15 cellular contexts compared by ENCODE assay signal in genomic region chr1:107459204-107459904, GRCh38.
A peak's percentile ranks its signal among the peaks of the same experiment; 100 is the strongest.
DNase-seq lines count a peak whose midpoint lies in the region; ATAC-seq and TF ChIP-seq lines count a peak whose summit lies in the region.
"Had no signal": no experiment of that assay in that cellular context is flagged by ENCODE, and none has a peak within 500 bp of the region (broad histone marks: within the 10 kb centered on the region; RNA-seq: fewer than 3 reads in every experiment).

No MANE protein-coding gene starts in this region.

- H3K27me3 Mint-ChIP-seq in activated B cell treated with CpG ODN at 0.5 μM for 24 hours = no peaks in the 10 kb centered on the region
- H3K27me3 Mint-ChIP-seq in activated naive CD4-positive, alpha-beta T cell treated with anti-CD3 and anti-CD28 coated beads for 36 hours (ENCODE audit: low read depth) = peaks cover 6% of the 10 kb centered on the region

- peaks cover 37% of the 10 kb centered on the region for H3K4me1 Mint-ChIP-seq in activated B cell treated with CpG ODN at 0.5 μM for 24 hours
- H3K4me1 Mint-ChIP-seq in activated naive CD4-positive, alpha-beta T cell treated with anti-CD3 and anti-CD28 coated beads for 36 hours (ENCODE audit: low read depth) = no peaks in the 10 kb centered on the region

- CTCF ChIA-PET in activated B cell treated with CpG ODN at 0.5 μM for 24 hours (lab: Charles Lee) = interaction anchor here (0.5 to 2.6 kb wide), 7 partner anchors 19 to 1132 kb away, joined by 3 to 15 read pairs (median 5); no protein-coding TSS in a partner anchor
- CTCF ChIA-PET in activated naive CD4-positive, alpha-beta T cell treated with anti-CD3 and anti-CD28 coated beads for 36 hours (lab: Charles Lee) = interaction anchor here (0.6 kb wide), 1 partner anchor 70 kb away, joined by 4 read pairs; no protein-coding TSS in a partner anchor

- ATAC-seq in GM18909 (IDR thresholded peaks at IDR 0.05; ENCODE audit: poor library complexity, unreplicated experiment) = peak; percentile 48
- ATAC-seq in GM21529 (IDR thresholded peaks at IDR 0.05; ENCODE audit: unreplicated experiment) = peak; percentile 75
- peak; percentile 78 for ATAC-seq in HG03025 (IDR thresholded peaks at IDR 0.05; ENCODE audit: low FRiP score, unreplicated experiment)
- ATAC-seq in activated B cell treated with CpG ODN at 0.5 μM for 24 hours (ENCODE audit: low read depth) = no peak
- ATAC-seq: gastroesophageal sphincter had no signal

- peak overlapping the region; percentile 1 for H3K4me3 Mint-ChIP-seq in activated B cell treated with CpG ODN at 0.5 μM for 24 hours
- H3K4me3 Mint-ChIP-seq in activated naive CD4-positive, alpha-beta T cell treated with anti-CD3 and anti-CD28 coated beads for 36 hours = no peak overlapping the region
- H3K4me3 Mint-ChIP-seq: activated naive CD8-positive, alpha-beta T cell had no signal

- POLR2A ChIA-PET in activated B cell treated with CpG ODN at 0.5 μM for 24 hours (lab: Charles Lee) = interaction anchor here (0.7 to 1.0 kb wide), 3 partner anchors 10 to 134 kb away, joined by 3 read pairs; no protein-coding TSS in a partner anchor

- no peaks in the 10 kb centered on the region for H3K9me3 Mint-ChIP-seq in activated B cell treated with CpG ODN at 0.5 μM for 24 hours
- no peaks in the 10 kb centered on the region for H3K9me3 Mint-ChIP-seq in activated naive CD4-positive, alpha-beta T cell treated with anti-CD3 and anti-CD28 coated beads for 36 hours

- no peak for TF ChIP-seq CTCF in activated B cell treated with CpG ODN at 0.5 μM for 24 hours (IDR thresholded peaks at IDR 0.05)

- H3K27ac Mint-ChIP-seq in activated B cell treated with CpG ODN at 0.5 μM for 24 hours = no peak overlapping the region
- H3K27ac Mint-ChIP-seq in activated naive CD4-positive, alpha-beta T cell treated with anti-CD3 and anti-CD28 coated beads for 36 hours = no peak overlapping the region
- H3K27ac Mint-ChIP-seq: activated naive CD8-positive, alpha-beta T cell had no signal

- no peaks in the 10 kb centered on the region for H3K36me3 Mint-ChIP-seq in activated B cell treated with CpG ODN at 0.5 μM for 24 hours (ENCODE audit: low read depth)
- H3K36me3 Mint-ChIP-seq in activated naive CD4-positive, alpha-beta T cell treated with anti-CD3 and anti-CD28 coated beads for 36 hours (ENCODE audit: low read depth) = no peaks in the 10 kb centered on the region
- H3K36me3 Mint-ChIP-seq: activated naive CD8-positive, alpha-beta T cell had no signal

- DNase-seq in activated B cell treated with CpG ODN at 0.5 μM for 24 hours (no peak), GOT3 (lab: John Stamatoyannopoulos, UW) (no peak), cardiac septum (ENCODE audit: low spot score) (no peak), SHP77 treated with DMSO at 0.1 percent for 48 hours (lab: John Stamatoyannopoulos, UW) (no peak)
- no peak for DNase-seq in activated naive CD4-positive, alpha-beta T cell treated with anti-CD3 and anti-CD28 coated beads for 36 hours
- DNase-seq: activated CD8-positive, alpha-beta memory T cell treated with anti-CD3 and anti-CD28 coated beads, Interleukin-2, amount 50 U/mL, for 4 hours; central memory CD4-positive, alpha-beta T cell; spleen; substantia nigra; SW 1271 had no signal

- intact Hi-C loops in activated B cell treated with CpG ODN at 0.5 μM for 24 hours (cut with micrococcal nuclease) (loop anchor here (2.0 to 10.0 kb wide), 2 partner anchors 13 to 1095 kb away; no protein-coding TSS in a partner anchor), cardiac septum (cut with DNase I) (no loop called here)
- intact Hi-C loops in activated naive CD4-positive, alpha-beta T cell treated with anti-CD3 and anti-CD28 coated beads for 36 hours (cut with micrococcal nuclease) = no loop called here
